ENCODE assay signal across 16 cellular contexts in genomic region chr7:157932498-157933218, GRCh38.
DNase-seq lines count a peak whose midpoint lies in the region; ATAC-seq and TF ChIP-seq lines count a peak whose summit lies in the region.
"Had no signal": no experiment of that assay in that cellular context is flagged by ENCODE, and none has a peak within 500 bp of the region (broad histone marks: within the 10 kb centered on the region; RNA-seq: fewer than 3 reads in every experiment).

No MANE protein-coding gene starts in this region.

- H3K79me2 ChIP-seq in osteoblast (ENCODE audit: insufficient read depth, low read length) = no peaks in the 10 kb centered on the region

- H3K4me2 ChIP-seq in BLaER1 treated with 17β-estradiol and CSF1 and Interleukin-3, amounts not matched to agents 10 nM and 100 nM = no peak overlapping the region
- H3K4me2 ChIP-seq in osteoblast (ENCODE audit: insufficient read depth, low read length) = no peak overlapping the region

- WGBS in suprapubic skin = 76% methylated on average over 5 of the region's 5 CpGs

- no peaks in the 10 kb centered on the region for H4K20me1 ChIP-seq in BLaER1 treated with 17β-estradiol and CSF1 and Interleukin-3, amounts not matched to agents 10 nM and 100 nM
- no peaks in the 10 kb centered on the region for H4K20me1 ChIP-seq in osteoblast (ENCODE audit: insufficient read depth, low read length)

- peak overlapping the region in 3 of 10 experiments; percentile 12 to 36 (median 21); a peak in 4 of 20 replicates for H3K4me3 ChIP-seq in BLaER1 treated with 17β-estradiol and CSF1 and Interleukin-3, amounts not matched to agents 10 nM and 100 nM
- H3K4me3 ChIP-seq in osteoblast (ENCODE audit: insufficient read depth, low read length) = no peak overlapping the region
- H3K4me3 ChIP-seq in suprapubic skin = no peak overlapping the region
- H3K4me3 ChIP-seq: SJSA1 had no signal

- no peak overlapping the region for H2AFZ ChIP-seq in osteoblast (ENCODE audit: low read length)

- H3K4me1 ChIP-seq in BLaER1 treated with 17β-estradiol and CSF1 and Interleukin-3, amounts not matched to agents 10 nM and 100 nM = peaks cover 0 to 62% (median 42%) of the 10 kb centered on the region in 10 experiments; a peak in 16 of 20 replicates
- H3K4me1 ChIP-seq in osteoblast (ENCODE audit: insufficient read depth, low read length) (no peaks in the 10 kb centered on the region), suprapubic skin (no peaks in the 10 kb centered on the region)
- H3K4me1 ChIP-seq: SJSA1 had no signal

- H3K27me3 ChIP-seq in BLaER1 treated with 17β-estradiol and CSF1 and Interleukin-3, amounts not matched to agents 10 nM and 100 nM = no peaks in the 10 kb centered on the region
- H3K27me3 ChIP-seq in osteoblast (ENCODE audit: insufficient read depth, low read length) (no peaks in the 10 kb centered on the region), suprapubic skin (peaks cover 11% of the 10 kb centered on the region)
- H3K27me3 ChIP-seq: SJSA1 had no signal

- DNase-seq in EL = peak; percentile 2
- peak; percentile 78 for DNase-seq in RKO (ENCODE audit: low spot score)
- DNase-seq in osteoblast (ENCODE audit: insufficient read length, low spot score, missing footprints) = no peak
- DNase-seq in suprapubic skin (ENCODE audit: low spot score in 2 of 2) = no peak
- DNase-seq: DMS79; effector CD4-positive, alpha-beta T cell; hypothalamus; midbrain; NCI-H1694 treated with DMSO at 0.1 percent for 48 hours; small intestine had no signal

- H3K9me3 ChIP-seq in BLaER1 treated with 17β-estradiol and CSF1 and Interleukin-3, amounts not matched to agents 10 nM and 100 nM (replicated peaks in 1 of 11) = peaks cover 29 to 66% (median 44%) of the 10 kb centered on the region in 11 experiments
- peaks cover 8% of the 10 kb centered on the region for H3K9me3 ChIP-seq in osteoblast (ENCODE audit: low read depth, low read length)
- H3K9me3 ChIP-seq in suprapubic skin = peaks cover 13% of the 10 kb centered on the region

- no peaks in the 10 kb centered on the region for H3K36me3 ChIP-seq in BLaER1 treated with 17β-estradiol and CSF1 and Interleukin-3, amounts not matched to agents 10 nM and 100 nM
- H3K36me3 ChIP-seq in osteoblast (ENCODE audit: insufficient read depth, low read length) = no peaks in the 10 kb centered on the region
- H3K36me3 ChIP-seq in suprapubic skin = no peaks in the 10 kb centered on the region
- H3K36me3 ChIP-seq: SJSA1 had no signal

- TF ChIP-seq EP300 in suprapubic skin (IDR thresholded peaks at IDR 0.05) = no peak

- ATAC-seq in esophagus mucosa = peak; percentile 48
- no peak for ATAC-seq in GM19397 (IDR thresholded peaks at IDR 0.05; ENCODE audit: unreplicated experiment)
- no peak for ATAC-seq in HG02852 (IDR thresholded peaks at IDR 0.05; ENCODE audit: unreplicated experiment)
- ATAC-seq: stimulated activated memory B cell treated with anti-CD40 and anti-IgM and Interleukin-4, amounts not matched to agents 10 μg/mL and 1 μg/mL and 100 μg/mL, for 72 hours had no signal

- peak overlapping the region in 10 of 11 experiments; percentile 20 to 67 (median 60); a peak in 19 of 22 replicates for H3K27ac ChIP-seq in BLaER1 treated with 17β-estradiol and CSF1 and Interleukin-3, amounts not matched to agents 10 nM and 100 nM
- no peak overlapping the region for H3K27ac ChIP-seq in osteoblast (ENCODE audit: low read depth, low read length)
- no peak overlapping the region for H3K27ac ChIP-seq in suprapubic skin
- H3K27ac ChIP-seq: SJSA1 had no signal

- H3K9ac ChIP-seq in BLaER1 treated with 17β-estradiol and CSF1 and Interleukin-3, amounts not matched to agents 10 nM and 100 nM = no peak overlapping the region

- TF ChIP-seq CTCF in osteoblast (IDR thresholded peaks at IDR 0.05; ENCODE audit: extremely low read depth, low read depth, low read length) (no peak), suprapubic skin (IDR thresholded peaks at IDR 0.05) (no peak)

- TF ChIP-seq POLR2A in suprapubic skin (IDR thresholded peaks at IDR 0.05) = no peak

Comparison
In these comparisons a context has a peak if more than half of its experiments do, and no peak if none do; other contexts are left out.
1. H3K27ac ChIP-seq: peak in BLaER1 treated with 17β-estradiol and CSF1 and Interleukin-3, amounts not matched to agents 10 nM and 100 nM (10 of 11); none in osteoblast (single experiment) and suprapubic skin (single experiment).
2. DNase-seq: peak in EL (single experiment) and RKO (single experiment); none in osteoblast (single experiment) and suprapubic skin (0 of 2).